8 cellular contexts compared by ENCODE assay signal in genomic region chr10:69317175-69318086, GRCh38. TPM values are rescaled to one million over a fixed set of nuclear protein-coding genes. Genes with fewer than 3 reads are reported as not detected.
DNase-seq lines count a peak whose midpoint lies in the region; ATAC-seq, FAIRE-seq and TF ChIP-seq lines count a peak whose summit lies in the region.

No MANE protein-coding gene starts in this region.

- no peaks in the 10 kb centered on the region for H3K9me3 Mint-ChIP-seq in CD4-positive, alpha-beta memory T cell
- H3K9me3 Mint-ChIP-seq in activated naive CD8-positive, alpha-beta T cell treated with anti-CD3 and anti-CD28 coated beads, Interleukin-2, amount 50 U/mL, for 24 hours: no peaks in the 10 kb centered on the region

- H3K36me3 Mint-ChIP-seq in CD4-positive, alpha-beta memory T cell: peaks cover 0 to 13% of the 10 kb centered on the region in 2 donors
- peaks cover 10% of the 10 kb centered on the region for H3K36me3 Mint-ChIP-seq in activated naive CD8-positive, alpha-beta T cell treated with anti-CD3 and anti-CD28 coated beads, Interleukin-2, amount 50 U/mL, for 24 hours (ENCODE audit: low read depth)

- peak overlapping the region; percentile 56 to 99 for H3K4me3 ChIP-seq in CD4-positive, alpha-beta memory T cell (ENCODE audit: low read length in 2 of 2)
- H3K4me3 ChIP-seq in thyroid gland (replicated peaks in 1 of 3): peak overlapping the region in 1 of 3 donors; percentile 80

- H3K9me3 ChIP-seq in CD4-positive, alpha-beta memory T cell (ENCODE audit: control insufficient read depth in 1 of 2, low read length in 2 of 2): no peaks in the 10 kb centered on the region
- no peaks in the 10 kb centered on the region for H3K9me3 ChIP-seq in thyroid gland

- peak overlapping the region; percentile 79 to 99 (median 84) for H3K27ac Mint-ChIP-seq in CD4-positive, alpha-beta memory T cell
- H3K27ac Mint-ChIP-seq in activated naive CD8-positive, alpha-beta T cell treated with anti-CD3 and anti-CD28 coated beads, Interleukin-2, amount 50 U/mL, for 24 hours: peak overlapping the region; percentile 82

- H3K27me3 ChIP-seq in CD4-positive, alpha-beta memory T cell (ENCODE audit: insufficient read depth, low read length): no peaks in the 10 kb centered on the region
- no peaks in the 10 kb centered on the region for H3K27me3 ChIP-seq in thyroid gland

- TF ChIP-seq CTCF in thyroid gland (IDR thresholded peaks at IDR 0.05): no peak

- peak; percentile 35 for ATAC-seq in HG03575 (IDR thresholded peaks at IDR 0.05; ENCODE audit: extremely low read depth, insufficient number of reproducible peaks, low FRiP score, unreplicated experiment)
- peak; percentile 41 for ATAC-seq in activated naive CD8-positive, alpha-beta T cell treated with anti-CD3 and anti-CD28 coated beads, Interleukin-2, amount 50 U/mL, for 24 hours

- H3K4me1 ChIP-seq in CD4-positive, alpha-beta memory T cell (ENCODE audit: insufficient read depth, low read length): peaks cover 40% of the 10 kb centered on the region
- peaks cover 26 to 35% of the 10 kb centered on the region in 2 donors for H3K4me1 ChIP-seq in thyroid gland

- H3K27ac ChIP-seq in CD4-positive, alpha-beta memory T cell (ENCODE audit: low read depth, low read length): peak overlapping the region; percentile 84
- peak overlapping the region; percentile 85 to 95 (median 88) for H3K27ac ChIP-seq in thyroid gland

- CTCF ChIA-PET in CD4-positive, alpha-beta memory T cell (lab: Charles Lee; ENCODE audit: partially characterized antibody): interaction anchor here (0.7 to 2.2 kb wide), 11 partner anchors 9 to 312 kb away, joined by 3 to 9 read pairs (median 5); no protein-coding TSS in a partner anchor

- POLR2A ChIA-PET in CD4-positive, alpha-beta memory T cell (lab: Charles Lee; ENCODE audit: partially characterized antibody): interaction anchor here (0.6 to 6.1 kb wide), 17 partner anchors 11 to 329 kb away, joined by 3 to 70 read pairs (median 6); partner anchors contain the start of gene KIFBP

- H3K4me3 Mint-ChIP-seq in CD4-positive, alpha-beta memory T cell: peak overlapping the region; percentile 76 to 97 (median 87)
- H3K4me3 Mint-ChIP-seq in activated naive CD8-positive, alpha-beta T cell treated with anti-CD3 and anti-CD28 coated beads, Interleukin-2, amount 50 U/mL, for 24 hours: peak overlapping the region; percentile 98

- FAIRE-seq in GM19239 (lab: Jason Lieb, UNC): peak; percentile 52

- in situ Hi-C loops in KBM-7 (cut with MboI; ENCODE audit: low pct_unique_long_range_greater_than_20kb, low sequenced_read_pairs): no loop called here

- 64 to 75% methylated on average over 8 of the region's 10 CpGs for WGBS in thyroid gland, 2 donors

- intact Hi-C loops in CD4-positive, alpha-beta memory T cell (cut with micrococcal nuclease): loop anchor here (1.0 to 2.0 kb wide), 5 partner anchors 10 to 91 kb away; no protein-coding TSS in a partner anchor
- intact Hi-C loops in thyroid gland (cut with DNase I): loop anchor here (2.0 to 5.0 kb wide), 2 partner anchors 75 to 79 kb away; no protein-coding TSS in a partner anchor

- no peaks in the 10 kb centered on the region for H3K36me3 ChIP-seq in CD4-positive, alpha-beta memory T cell (ENCODE audit: insufficient read depth, low read length)
- no peaks in the 10 kb centered on the region for H3K36me3 ChIP-seq in thyroid gland

- no peak for TF ChIP-seq POLR2A in thyroid gland (IDR thresholded peaks at IDR 0.05)

- DNase-seq in CD4-positive, alpha-beta memory T cell: no peak
- DNase-seq in GM19239 (ENCODE audit: insufficient read length, low spot score) (peak; percentile 67), left kidney (ENCODE audit: low read depth, low spot score) (peak; percentile 57), thyroid gland (no peak), KBM-7 (no peak), RKO (ENCODE audit: low spot score) (no peak)
- peak; percentile 63 for DNase-seq in activated naive CD8-positive, alpha-beta T cell treated with anti-CD3 and anti-CD28 coated beads, Interleukin-2, amount 50 U/mL, for 24 hours

- peaks cover 23 to 45% (median 31%) of the 10 kb centered on the region in 4 donors for H3K4me1 Mint-ChIP-seq in CD4-positive, alpha-beta memory T cell
- H3K4me1 Mint-ChIP-seq in activated naive CD8-positive, alpha-beta T cell treated with anti-CD3 and anti-CD28 coated beads, Interleukin-2, amount 50 U/mL, for 24 hours: peaks cover 56% of the 10 kb centered on the region

- H3K27me3 Mint-ChIP-seq in CD4-positive, alpha-beta memory T cell: no peaks in the 10 kb centered on the region
- no peaks in the 10 kb centered on the region for H3K27me3 Mint-ChIP-seq in activated naive CD8-positive, alpha-beta T cell treated with anti-CD3 and anti-CD28 coated beads, Interleukin-2, amount 50 U/mL, for 24 hours

RNA-seq across cellular contexts. Expression of gene HK1, which starts 39.1 kb away (rescaled TPM):
- total RNA-seq in CD4-positive, alpha-beta memory T cell: 10 to 100 TPM; 68.6 to 70.1 TPM
- polyA plus RNA-seq in CD4-positive, alpha-beta memory T cell: 100 to 1,000 TPM; 153 to 156 TPM
- total RNA-seq in thyroid gland: 100 to 1,000 TPM; 106 to 231 (median 189) TPM

Comparison
In these comparisons a context has a peak if more than half of its experiments do, and no peak if none do; other contexts are left out.
1. DNase-seq: peak in GM19239 (single experiment), activated naive CD8-positive, alpha-beta T cell treated with anti-CD3 and anti-CD28 coated beads, Interleukin-2, amount 50 U/mL, for 24 hours (single experiment) and left kidney (single experiment); none in CD4-positive, alpha-beta memory T cell (0 of 5), thyroid gland (0 of 2), KBM-7 (single experiment) and RKO (single experiment).